In genomic region chr2:128284841-128285240, GRCh38 we compare ENCODE assay signal across 16 cellular contexts. TPM values are rescaled to one million over a fixed set of nuclear protein-coding genes. Genes with fewer than 3 reads are reported as not detected.
DNase-seq lines count a peak whose midpoint lies in the region; ATAC-seq and TF ChIP-seq lines count a peak whose summit lies in the region.
"Had no signal": no experiment of that assay in that cellular context is flagged by ENCODE, and none has a peak within 500 bp of the region (broad histone marks: within the 10 kb centered on the region; RNA-seq: fewer than 3 reads in every experiment).

No MANE protein-coding gene starts in this region.

- no peak overlapping the region for H3K27ac ChIP-seq in left ventricle myocardium inferior (replicated peaks)
- no peak overlapping the region for H3K27ac ChIP-seq in neuronal stem cell (replicated peaks; ENCODE audit: low read length)

- no peaks in the 10 kb centered on the region for H3K27me3 ChIP-seq in left ventricle myocardium inferior (ENCODE audit: low read depth)
- H3K27me3 ChIP-seq in neuronal stem cell (ENCODE audit: control insufficient read depth in 3 of 3, insufficient read depth in 3 of 3, low read depth in 1 of 3, low read length in 3 of 3): no peaks in the 10 kb centered on the region

- no peaks in the 10 kb centered on the region for H3K9me3 ChIP-seq in left ventricle myocardium inferior (replicated peaks)
- H3K9me3 ChIP-seq in neuronal stem cell (replicated peaks in 1 of 2; ENCODE audit: control insufficient read depth in 2 of 2, insufficient read depth in 1 of 2, low read depth in 1 of 2, low read length in 2 of 2): no peaks in the 10 kb centered on the region

- H2AK5ac ChIP-seq in neuronal stem cell (ENCODE audit: low read depth, low read length): no peak overlapping the region

- H3K4me1 ChIP-seq in left ventricle myocardium inferior (peaks cover 98% of the 10 kb centered on the region), neuronal stem cell (ENCODE audit: control insufficient read depth in 2 of 2, insufficient read depth in 1 of 2, low read depth in 1 of 2, low read length in 2 of 2) (peaks cover 0 to 17% of the 10 kb centered on the region in 2 donors)

- peak overlapping the region; percentile 82 for H2BK5ac ChIP-seq in neuronal stem cell (ENCODE audit: low read length)

- H3K9ac ChIP-seq in neuronal stem cell (ENCODE audit: low read depth, low read length, poor library complexity): no peak overlapping the region

- no peak overlapping the region for H3K4me2 ChIP-seq in neuronal stem cell (ENCODE audit: insufficient read depth, low read length, poor library complexity, severe bottlenecking)
- H3K4me2 ChIP-seq: GM23338 had no signal

- WGBS in neuronal stem cell (ENCODE audit: extremely low coverage in 2 of 2, insufficient read length in 2 of 2, insufficient replicate concordance in 1 of 2), 2 donors: no CpG with 5 or more reads among the region's 11 CpGs

- ATAC-seq in left cardiac atrium (no peak), left lobe of liver (peak; percentile 70), HG03442 (IDR thresholded peaks at IDR 0.05; ENCODE audit: unreplicated experiment) (no peak)
- ATAC-seq: GM23338, Panc1 had no signal

- H2BK120ac ChIP-seq in neuronal stem cell (ENCODE audit: low read depth, low read length): no peak overlapping the region

- no peak overlapping the region for H2AFZ ChIP-seq in neuronal stem cell (ENCODE audit: low read length)
- H2AFZ ChIP-seq: GM23338 had no signal

- H3K4ac ChIP-seq in neuronal stem cell (ENCODE audit: low read length): no peak overlapping the region

- H3K4me3 ChIP-seq in left ventricle myocardium inferior (no peak overlapping the region), neuronal stem cell (ENCODE audit: low read length in 2 of 2) (no peak overlapping the region)
- H3K4me3 ChIP-seq: GM23338 had no signal

- no peak for TF ChIP-seq CTCF in left ventricle myocardium inferior (IDR thresholded peaks at IDR 0.05; ENCODE audit: borderline replicate concordance)

- H2BK15ac ChIP-seq in neuronal stem cell (ENCODE audit: low read length): no peak overlapping the region

- H3K23ac ChIP-seq in neuronal stem cell (ENCODE audit: low read depth, low read length, poor library complexity): no peak overlapping the region

- peaks cover 38% of the 10 kb centered on the region for H3K79me1 ChIP-seq in neuronal stem cell (ENCODE audit: low read depth, low read length)

- H3K14ac ChIP-seq in neuronal stem cell (ENCODE audit: low read length): peak overlapping the region; percentile 47

- DNase-seq in left ventricle myocardium inferior (peak; percentile 7), left cardiac atrium (no peak), left lobe of liver (ENCODE audit: low spot score) (peak; percentile 85), neuronal stem cell (ENCODE audit: low spot score) (no peak), NCI-H69 (lab: John Stamatoyannopoulos, UW) (no peak)
- no peak for DNase-seq in stimulated activated CD4-positive, alpha-beta T cell treated with anti-CD3 and anti-CD28 coated beads, Interleukin-4, amount 100 ng/mL, for 24 hours
- DNase-seq: HCEC 1CT, MV-4-11, NCI-H1105 treated with DMSO at 0.1 percent for 48 hours, NCI-H2029 treated with DMSO at 0.1 percent for 48 hours, NCI-H226, NCI-H524, NCI-H82 had no signal

- H4K91ac ChIP-seq in neuronal stem cell (ENCODE audit: low read depth, low read length, poor library complexity): no peak overlapping the region

- intact Hi-C loops in left ventricle myocardium inferior (cut with micrococcal nuclease): no loop called here
- intact Hi-C loops in left cardiac atrium (cut with DNase I): no loop called here

- no peak overlapping the region for H2BK12ac ChIP-seq in neuronal stem cell (ENCODE audit: low read length)

- no peak overlapping the region for H4K8ac ChIP-seq in neuronal stem cell (ENCODE audit: low read depth, low read length)

- H3K36me3 ChIP-seq in left ventricle myocardium inferior (no peaks in the 10 kb centered on the region), neuronal stem cell (replicated peaks in 1 of 2; ENCODE audit: control insufficient read depth in 2 of 2, insufficient read depth in 2 of 2, low read length in 2 of 2) (peaks cover 7 to 89% of the 10 kb centered on the region in 2 donors)

- no peak overlapping the region for H3K18ac ChIP-seq in neuronal stem cell (ENCODE audit: low read length)

RNA-seq across cellular contexts. Expression of gene HS6ST1, which starts 33.8 kb away (rescaled TPM):
- total RNA-seq in left ventricle myocardium inferior: 26.7 TPM
- total RNA-seq in left cardiac atrium: 10 to 100 TPM; 14.3 to 19.3 TPM
- total RNA-seq in left lobe of liver: 21.8 TPM
- 32.8 TPM for polyA plus RNA-seq in neuronal stem cell (2013, experiment 1 of 2)
- 32.8 TPM for polyA plus RNA-seq in neuronal stem cell (2013, experiment 2 of 2)

Comparison
In these comparisons a context has a peak if more than half of its experiments do, and no peak if none do; other contexts are left out.
1. DNase-seq: peak in left ventricle myocardium inferior (single experiment) and left lobe of liver (single experiment); none in left cardiac atrium (single experiment), neuronal stem cell (single experiment), NCI-H69 (single experiment) and stimulated activated CD4-positive, alpha-beta T cell treated with anti-CD3 and anti-CD28 coated beads, Interleukin-4, amount 100 ng/mL, for 24 hours (single experiment).